Comparison of ENCODE assay signal across 1 cellular context in genomic region chr9:1200847-1201251, GRCh38.
TF ChIP-seq lines count a peak whose summit lies in the region.

No MANE protein-coding gene starts in this region.

TF ChIP-seq in liver, 16 proteins besides CTCF, POLR2A, EP300 and RAD21 (continued from another document):
- TF ChIP-seq, protein P1, sequence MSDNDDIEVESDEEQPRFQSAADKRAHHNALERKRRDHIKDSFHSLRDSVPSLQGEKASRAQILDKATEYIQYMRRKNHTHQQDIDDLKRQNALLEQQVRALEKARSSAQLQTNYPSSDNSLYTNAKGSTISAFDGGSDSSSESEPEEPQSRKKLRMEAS (IDR thresholded peaks at IDR 0.05), result peak; percentile 99
- TF ChIP-seq, protein P2, sequence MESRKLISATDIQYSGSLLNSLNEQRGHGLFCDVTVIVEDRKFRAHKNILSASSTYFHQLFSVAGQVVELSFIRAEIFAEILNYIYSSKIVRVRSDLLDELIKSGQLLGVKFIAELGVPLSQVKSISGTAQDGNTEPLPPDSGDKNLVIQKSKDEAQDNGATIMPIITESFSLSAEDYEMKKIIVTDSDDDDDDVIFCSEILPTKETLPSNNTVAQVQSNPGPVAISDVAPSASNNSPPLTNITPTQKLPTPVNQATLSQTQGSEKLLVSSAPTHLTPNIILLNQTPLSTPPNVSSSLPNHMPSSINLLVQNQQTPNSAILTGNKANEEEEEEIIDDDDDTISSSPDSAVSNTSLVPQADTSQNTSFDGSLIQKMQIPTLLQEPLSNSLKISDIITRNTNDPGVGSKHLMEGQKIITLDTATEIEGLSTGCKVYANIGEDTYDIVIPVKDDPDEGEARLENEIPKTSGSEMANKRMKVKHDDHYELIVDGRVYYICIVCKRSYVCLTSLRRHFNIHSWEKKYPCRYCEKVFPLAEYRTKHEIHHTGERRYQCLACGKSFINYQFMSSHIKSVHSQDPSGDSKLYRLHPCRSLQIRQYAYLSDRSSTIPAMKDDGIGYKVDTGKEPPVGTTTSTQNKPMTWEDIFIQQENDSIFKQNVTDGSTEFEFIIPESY (IDR thresholded peaks at IDR 0.05), result peak; percentile 95
- TF ChIP-seq SP1 (IDR thresholded peaks at IDR 0.05) (peak; percentile 99), JUND (IDR thresholded peaks at IDR 0.05) (peak; percentile 90 to 93), HNF4G (IDR thresholded peaks at IDR 0.05) (peak; percentile 98), GABPA (IDR thresholded peaks at IDR 0.05 in 1 of 2, conservative IDR thresholded peaks at IDR 0.05 in 1 of 2) (peak in 1 of 2 donors; percentile 48), YY1 (IDR thresholded peaks at IDR 0.05) (no peak), TAF1 (conservative IDR thresholded peaks at IDR 0.05) (peak; percentile 46)
